ENCODE assay signal across 8 cellular contexts in genomic region chr12:60494249-60494648, GRCh38.
DNase-seq lines count a peak whose midpoint lies in the region; ATAC-seq and TF ChIP-seq lines count a peak whose summit lies in the region.

No MANE protein-coding gene starts in this region.

- peak; percentile 35 for TF ChIP-seq CTCF in CD14-positive monocyte (IDR thresholded peaks at IDR 0.05)
- peak; percentile 70 for TF ChIP-seq CTCF in glutamatergic neuron (IDR thresholded peaks at IDR 0.05; ENCODE audit: partially characterized antibody, unreplicated experiment)

- no peak overlapping the region for H3K27ac Mint-ChIP-seq in CD14-positive monocyte
- H3K27ac Mint-ChIP-seq in glutamatergic neuron (ENCODE audit: unreplicated experiment) = no peak overlapping the region
- H3K27ac Mint-ChIP-seq in activated T-helper 2 cell treated with anti-CD3 and anti-CD28 coated beads, Interferon-gamma antibody, Interleukin-2, Interleukin-4, amounts not matched to agents 10 μg/mL and 5 μg/mL and 100 μg/mL, durations not matched to agents 14 hours and 24 hours and 36 hours = no peak overlapping the region

- intact Hi-C loops in CD14-positive monocyte (cut with micrococcal nuclease) = no loop called here
- intact Hi-C loops in activated T-helper 2 cell treated with anti-CD3 and anti-CD28 coated beads, Interferon-gamma antibody, Interleukin-2, Interleukin-4, amounts not matched to agents 10 μg/mL and 5 μg/mL and 100 μg/mL, durations not matched to agents 14 hours and 24 hours and 36 hours (cut with micrococcal nuclease) = no loop called here

- ATAC-seq in HG02623 (IDR thresholded peaks at IDR 0.05; ENCODE audit: unreplicated experiment) (peak; percentile 55), HG03045 (IDR thresholded peaks at IDR 0.05; ENCODE audit: unreplicated experiment) (no peak), HG03378 (IDR thresholded peaks at IDR 0.05; ENCODE audit: unreplicated experiment) (no peak)

- H3K27me3 Mint-ChIP-seq in CD14-positive monocyte (ENCODE audit: low read depth in 3 of 3) (no peaks in the 10 kb centered on the region), glutamatergic neuron (ENCODE audit: unreplicated experiment) (no peaks in the 10 kb centered on the region)
- no peaks in the 10 kb centered on the region for H3K27me3 Mint-ChIP-seq in activated T-helper 2 cell treated with anti-CD3 and anti-CD28 coated beads, Interferon-gamma antibody, Interleukin-2, Interleukin-4, amounts not matched to agents 10 μg/mL and 5 μg/mL and 100 μg/mL, durations not matched to agents 14 hours and 24 hours and 36 hours (ENCODE audit: low read depth)

- H3K9me3 Mint-ChIP-seq in CD14-positive monocyte = peaks cover 0 to 1% (median 0%) of the 10 kb centered on the region in 7 donors
- no peaks in the 10 kb centered on the region for H3K9me3 Mint-ChIP-seq in glutamatergic neuron (ENCODE audit: unreplicated experiment)
- no peaks in the 10 kb centered on the region for H3K9me3 Mint-ChIP-seq in activated T-helper 2 cell treated with anti-CD3 and anti-CD28 coated beads, Interferon-gamma antibody, Interleukin-2, Interleukin-4, amounts not matched to agents 10 μg/mL and 5 μg/mL and 100 μg/mL, durations not matched to agents 14 hours and 24 hours and 36 hours

- H3K36me3 Mint-ChIP-seq in CD14-positive monocyte = no peaks in the 10 kb centered on the region
- H3K36me3 Mint-ChIP-seq in glutamatergic neuron (ENCODE audit: unreplicated experiment) = no peaks in the 10 kb centered on the region
- no peaks in the 10 kb centered on the region for H3K36me3 Mint-ChIP-seq in activated T-helper 2 cell treated with anti-CD3 and anti-CD28 coated beads, Interferon-gamma antibody, Interleukin-2, Interleukin-4, amounts not matched to agents 10 μg/mL and 5 μg/mL and 100 μg/mL, durations not matched to agents 14 hours and 24 hours and 36 hours (ENCODE audit: low read depth)

- H3K4me1 Mint-ChIP-seq in CD14-positive monocyte (no peaks in the 10 kb centered on the region), glutamatergic neuron (ENCODE audit: low read depth, unreplicated experiment) (no peaks in the 10 kb centered on the region)
- H3K4me1 Mint-ChIP-seq in activated T-helper 2 cell treated with anti-CD3 and anti-CD28 coated beads, Interferon-gamma antibody, Interleukin-2, Interleukin-4, amounts not matched to agents 10 μg/mL and 5 μg/mL and 100 μg/mL, durations not matched to agents 14 hours and 24 hours and 36 hours (ENCODE audit: low read depth) = no peaks in the 10 kb centered on the region

- no peak for DNase-seq in CD14-positive monocyte (ENCODE audit: low spot score)
- peak; percentile 42 for DNase-seq in RKO (ENCODE audit: low spot score)
- no peak for DNase-seq in glutamatergic neuron
- DNase-seq in activated T-helper 2 cell treated with anti-CD3 and anti-CD28 coated beads, Interferon-gamma antibody, Interleukin-2, Interleukin-4, amounts not matched to agents 10 μg/mL and 5 μg/mL and 100 μg/mL, durations not matched to agents 14 hours and 24 hours and 36 hours (ENCODE audit: low spot score) = no peak
- no peak for DNase-seq in NCI-H2196 (lab: John Stamatoyannopoulos, UW; ENCODE audit: unreplicated experiment)

- H3K4me3 Mint-ChIP-seq in CD14-positive monocyte = no peak overlapping the region
- no peak overlapping the region for H3K4me3 Mint-ChIP-seq in glutamatergic neuron (ENCODE audit: unreplicated experiment)
- no peak overlapping the region for H3K4me3 Mint-ChIP-seq in activated T-helper 2 cell treated with anti-CD3 and anti-CD28 coated beads, Interferon-gamma antibody, Interleukin-2, Interleukin-4, amounts not matched to agents 10 μg/mL and 5 μg/mL and 100 μg/mL, durations not matched to agents 14 hours and 24 hours and 36 hours (ENCODE audit: low read depth)
